Comparison of ENCODE assay signal across 20 cellular contexts in genomic region chr16:86662195-86662594, GRCh38.
DNase-seq lines count a peak whose midpoint lies in the region; ATAC-seq and TF ChIP-seq lines count a peak whose summit lies in the region.
"Had no signal": no experiment of that assay in that cellular context is flagged by ENCODE, and none has a peak within 500 bp of the region (broad histone marks: within the 10 kb centered on the region; RNA-seq: fewer than 3 reads in every experiment).

No MANE protein-coding gene starts in this region.

- ATAC-seq in stimulated activated effector memory CD8-positive, alpha-beta T cell treated with anti-CD3 and anti-CD28 coated beads, Interleukin-12 subunit alpha, Interleukin-12 subunit beta, amount 100 ng/mL, for 72 hours = no peak
- no peak for ATAC-seq in HG02588 (IDR thresholded peaks at IDR 0.05; ENCODE audit: unreplicated experiment)
- ATAC-seq in HG03442 (IDR thresholded peaks at IDR 0.05; ENCODE audit: unreplicated experiment) = no peak
- ATAC-seq: Panc1, T-helper 17 cell had no signal

- TF ChIP-seq CTCF in HFFc6 (IDR thresholded peaks at IDR 0.05) (no peak), nephron progenitor cell (IDR thresholded peaks at IDR 0.05) (no peak)

- H3K36me3 Mint-ChIP-seq in HFFc6 (ENCODE audit: low read depth) = peaks cover 12% of the 10 kb centered on the region
- peaks cover 31% of the 10 kb centered on the region for H3K36me3 Mint-ChIP-seq in nephron progenitor cell (ENCODE audit: low read depth)
- no peaks in the 10 kb centered on the region for H3K36me3 Mint-ChIP-seq in stimulated activated effector memory CD8-positive, alpha-beta T cell treated with anti-CD3 and anti-CD28 coated beads, Interleukin-12 subunit alpha, Interleukin-12 subunit beta, amount 100 ng/mL, for 72 hours
- peaks cover 2% of the 10 kb centered on the region for H3K36me3 Mint-ChIP-seq in activated T-helper 1 cell treated with anti-CD3 and anti-CD28 coated beads, Interleukin-12 subunit alpha, Interleukin-12 subunit beta, Interleukin-2, Interleukin-4 antibody, amounts not matched to agents 30 ng/mL and 10 ng/mL and 1 ng/mL, durations not matched to agents 14 hours and 24 hours and 36 hours (ENCODE audit: low read depth)
- H3K36me3 Mint-ChIP-seq: CD14-positive monocyte had no signal

- H3K9me3 Mint-ChIP-seq in HFFc6 (peaks cover 15% of the 10 kb centered on the region), nephron progenitor cell (peaks cover 46% of the 10 kb centered on the region)
- H3K9me3 Mint-ChIP-seq in stimulated activated effector memory CD8-positive, alpha-beta T cell treated with anti-CD3 and anti-CD28 coated beads, Interleukin-12 subunit alpha, Interleukin-12 subunit beta, amount 100 ng/mL, for 72 hours = peaks cover 8% of the 10 kb centered on the region
- H3K9me3 Mint-ChIP-seq in activated T-helper 1 cell treated with anti-CD3 and anti-CD28 coated beads, Interleukin-12 subunit alpha, Interleukin-12 subunit beta, Interleukin-2, Interleukin-4 antibody, amounts not matched to agents 30 ng/mL and 10 ng/mL and 1 ng/mL, durations not matched to agents 14 hours and 24 hours and 36 hours = peaks cover 29% of the 10 kb centered on the region

- peak; percentile 57 for DNase-seq in AG08395 (ENCODE audit: low spot score)
- DNase-seq in HFFc6 = peak; percentile 72
- peak; percentile 57 for DNase-seq in astrocyte of the hippocampus (ENCODE audit: low read depth, low spot score)
- no peak for DNase-seq in nephron progenitor cell
- DNase-seq in stimulated activated effector memory CD8-positive, alpha-beta T cell treated with anti-CD3 and anti-CD28 coated beads, Interleukin-12 subunit alpha, Interleukin-12 subunit beta, amount 100 ng/mL, for 72 hours (ENCODE audit: low spot score in 2 of 2) = no peak
- DNase-seq in activated T-helper 1 cell treated with anti-CD3 and anti-CD28 coated beads, Interleukin-12 subunit alpha, Interleukin-12 subunit beta, Interleukin-2, Interleukin-4 antibody, amounts not matched to agents 30 ng/mL and 10 ng/mL and 1 ng/mL, durations not matched to agents 14 hours and 24 hours and 36 hours (ENCODE audit: low spot score) = no peak
- DNase-seq: activated CD4-positive, alpha-beta T cell treated with anti-CD3 and anti-CD28 coated beads for 48 hours; activated naive CD4-positive, alpha-beta T cell treated with anti-CD3 and anti-CD28 coated beads for 36 hours; activated T-cell treated with anti-CD3 and anti-CD28 coated beads, Interleukin-2, amount 50 U/mL, for 24 hours; caudate nucleus; KG1; kidney glomerular epithelial cell; NCI-H510A treated with DMSO at 0.1 percent for 48 hours; SJCRH30; stimulated activated CD4-positive, alpha-beta T cell treated with anti-CD3 and anti-CD28 coated beads, Interleukin-1b, Interleukin-23, amount 100 ng/mL, for 48 hours; T-helper 17 cell had no signal

- H3K4me3 Mint-ChIP-seq in HFFc6 (peak overlapping the region; percentile 67; the same call in 1 of the 2 replicates), nephron progenitor cell (no peak overlapping the region)
- no peak overlapping the region for H3K4me3 Mint-ChIP-seq in stimulated activated effector memory CD8-positive, alpha-beta T cell treated with anti-CD3 and anti-CD28 coated beads, Interleukin-12 subunit alpha, Interleukin-12 subunit beta, amount 100 ng/mL, for 72 hours
- H3K4me3 Mint-ChIP-seq in activated T-helper 1 cell treated with anti-CD3 and anti-CD28 coated beads, Interleukin-12 subunit alpha, Interleukin-12 subunit beta, Interleukin-2, Interleukin-4 antibody, amounts not matched to agents 30 ng/mL and 10 ng/mL and 1 ng/mL, durations not matched to agents 14 hours and 24 hours and 36 hours = no peak overlapping the region
- H3K4me3 Mint-ChIP-seq: activated naive CD4-positive, alpha-beta T cell treated with anti-CD3 and anti-CD28 coated beads for 36 hours; activated T-cell treated with anti-CD3 and anti-CD28 coated beads, Interleukin-2, amount 50 U/mL, for 24 hours; CD14-positive monocyte; T-helper 17 cell had no signal

- no peaks in the 10 kb centered on the region; the same call in 1 of the 2 replicates for H3K27me3 Mint-ChIP-seq in HFFc6 (ENCODE audit: insufficient read depth)
- H3K27me3 Mint-ChIP-seq in nephron progenitor cell (ENCODE audit: low read depth, poor library complexity) = peaks cover 33% of the 10 kb centered on the region
- H3K27me3 Mint-ChIP-seq in activated T-helper 1 cell treated with anti-CD3 and anti-CD28 coated beads, Interleukin-12 subunit alpha, Interleukin-12 subunit beta, Interleukin-2, Interleukin-4 antibody, amounts not matched to agents 30 ng/mL and 10 ng/mL and 1 ng/mL, durations not matched to agents 14 hours and 24 hours and 36 hours (ENCODE audit: insufficient read depth) = peaks cover 1% of the 10 kb centered on the region

- peaks cover 73% of the 10 kb centered on the region for H3K4me1 Mint-ChIP-seq in HFFc6 (ENCODE audit: low read depth)
- peaks cover 38% of the 10 kb centered on the region for H3K4me1 Mint-ChIP-seq in nephron progenitor cell
- H3K4me1 Mint-ChIP-seq in stimulated activated effector memory CD8-positive, alpha-beta T cell treated with anti-CD3 and anti-CD28 coated beads, Interleukin-12 subunit alpha, Interleukin-12 subunit beta, amount 100 ng/mL, for 72 hours = peaks cover 19% of the 10 kb centered on the region
- peaks cover 35% of the 10 kb centered on the region for H3K4me1 Mint-ChIP-seq in activated T-helper 1 cell treated with anti-CD3 and anti-CD28 coated beads, Interleukin-12 subunit alpha, Interleukin-12 subunit beta, Interleukin-2, Interleukin-4 antibody, amounts not matched to agents 30 ng/mL and 10 ng/mL and 1 ng/mL, durations not matched to agents 14 hours and 24 hours and 36 hours (ENCODE audit: low read depth)

- intact Hi-C loops in activated T-helper 1 cell treated with anti-CD3 and anti-CD28 coated beads, Interleukin-12 subunit alpha, Interleukin-12 subunit beta, Interleukin-2, Interleukin-4 antibody, amounts not matched to agents 30 ng/mL and 10 ng/mL and 1 ng/mL, durations not matched to agents 14 hours and 24 hours and 36 hours (cut with micrococcal nuclease) = loop anchor here (5.0 kb wide), 1 partner anchor 90 kb away; no protein-coding TSS in a partner anchor

- H3K27ac Mint-ChIP-seq in HFFc6 = peak overlapping the region; percentile 98
- peak overlapping the region; percentile 41 for H3K27ac Mint-ChIP-seq in nephron progenitor cell
- no peak overlapping the region for H3K27ac Mint-ChIP-seq in stimulated activated effector memory CD8-positive, alpha-beta T cell treated with anti-CD3 and anti-CD28 coated beads, Interleukin-12 subunit alpha, Interleukin-12 subunit beta, amount 100 ng/mL, for 72 hours
- no peak overlapping the region for H3K27ac Mint-ChIP-seq in activated T-helper 1 cell treated with anti-CD3 and anti-CD28 coated beads, Interleukin-12 subunit alpha, Interleukin-12 subunit beta, Interleukin-2, Interleukin-4 antibody, amounts not matched to agents 30 ng/mL and 10 ng/mL and 1 ng/mL, durations not matched to agents 14 hours and 24 hours and 36 hours
- H3K27ac Mint-ChIP-seq: activated naive CD4-positive, alpha-beta T cell treated with anti-CD3 and anti-CD28 coated beads for 36 hours; activated T-cell treated with anti-CD3 and anti-CD28 coated beads, Interleukin-2, amount 50 U/mL, for 24 hours; CD14-positive monocyte; T-helper 17 cell had no signal

Comparison
In these comparisons a context has a peak if more than half of its experiments do, and no peak if none do; other contexts are left out.
1. DNase-seq: peak in AG08395 (single experiment), HFFc6 (single experiment) and astrocyte of the hippocampus (single experiment); none in nephron progenitor cell (single experiment), stimulated activated effector memory CD8-positive, alpha-beta T cell treated with anti-CD3 and anti-CD28 coated beads, Interleukin-12 subunit alpha, Interleukin-12 subunit beta, amount 100 ng/mL, for 72 hours (0 of 2) and activated T-helper 1 cell treated with anti-CD3 and anti-CD28 coated beads, Interleukin-12 subunit alpha, Interleukin-12 subunit beta, Interleukin-2, Interleukin-4 antibody, amounts not matched to agents 30 ng/mL and 10 ng/mL and 1 ng/mL, durations not matched to agents 14 hours and 24 hours and 36 hours (single experiment).
2. H3K27ac Mint-ChIP-seq: peak in HFFc6 (single experiment) and nephron progenitor cell (single experiment); none in stimulated activated effector memory CD8-positive, alpha-beta T cell treated with anti-CD3 and anti-CD28 coated beads, Interleukin-12 subunit alpha, Interleukin-12 subunit beta, amount 100 ng/mL, for 72 hours (single experiment) and activated T-helper 1 cell treated with anti-CD3 and anti-CD28 coated beads, Interleukin-12 subunit alpha, Interleukin-12 subunit beta, Interleukin-2, Interleukin-4 antibody, amounts not matched to agents 30 ng/mL and 10 ng/mL and 1 ng/mL, durations not matched to agents 14 hours and 24 hours and 36 hours (single experiment).